In genomic region chr2:174248998-174249592, GRCh38 we compare ENCODE assay signal across 8 cellular contexts. TPM values are rescaled to one million over a fixed set of nuclear protein-coding genes. Genes with fewer than 3 reads are reported as not detected.
DNase-seq lines count a peak whose midpoint lies in the region; ATAC-seq and TF ChIP-seq lines count a peak whose summit lies in the region.

No MANE protein-coding gene starts in this region.

- no peak for ATAC-seq in natural killer cell
- no peak for ATAC-seq in GM18511 (IDR thresholded peaks at IDR 0.05; ENCODE audit: unreplicated experiment)

- no peaks in the 10 kb centered on the region for H3K9me2 ChIP-seq in Karpas-422 (replicated peaks; ENCODE audit: insufficient read depth, low read length)

- POLR2A ChIA-PET in BJ (lab: Charles Lee): no interaction called here

- peaks cover 19 to 23% of the 10 kb centered on the region in 2 donors for H3K4me1 Mint-ChIP-seq in natural killer cell

- H4K20me1 ChIP-seq in Karpas-422 (ENCODE audit: insufficient read depth, low read depth, low read length): no peaks in the 10 kb centered on the region

- H2AFZ ChIP-seq in Karpas-422 (ENCODE audit: low read length): peak overlapping the region; percentile 29; the same call in 1 of the 2 replicates

- peak overlapping the region; percentile 34 to 91 for H3K27ac Mint-ChIP-seq in natural killer cell

- H3K9ac ChIP-seq in Karpas-422 (ENCODE audit: low read length): peak overlapping the region; percentile 75

- H3K36me3 ChIP-seq in BJ (ENCODE audit: control insufficient read depth, insufficient read depth, low read length) (no peaks in the 10 kb centered on the region), Karpas-422 (ENCODE audit: insufficient read depth, low read length) (peaks cover 13% of the 10 kb centered on the region; the same call in 1 of the 2 replicates)

- H3K4me3 Mint-ChIP-seq in natural killer cell: peak overlapping the region; percentile 82

- H3K4me1 ChIP-seq in Karpas-422 (ENCODE audit: low read length): peaks cover 23% of the 10 kb centered on the region

- no peaks in the 10 kb centered on the region for H3K36me3 Mint-ChIP-seq in natural killer cell

- peak overlapping the region; percentile 75 for H3K4me2 ChIP-seq in Karpas-422 (ENCODE audit: low read depth, low read length, poor library complexity, severe bottlenecking)

- H3K4me3 ChIP-seq in BJ (ENCODE audit: low read depth, low read length): peak overlapping the region; percentile 72
- peak overlapping the region; percentile 91 for H3K4me3 ChIP-seq in Karpas-422 (ENCODE audit: low read length)
- H3K4me3 ChIP-seq in coronary artery: peak overlapping the region; percentile 89

- peaks cover 40% of the 10 kb centered on the region for H3K79me2 ChIP-seq in Karpas-422 (ENCODE audit: low read length)

- DNase-seq in BJ (ENCODE audit: low read depth) (no peak), Karpas-422 (no peak), coronary artery (ENCODE audit: low spot score) (no peak), natural killer cell (no peak), hypothalamus (lab: John Stamatoyannopoulos, UW) (no peak), CD1c-positive myeloid dendritic cell (ENCODE audit: extremely low spot score) (no peak)
- DNase-seq in activated CD4-positive, alpha-beta T cell treated with anti-CD3 and anti-CD28 coated beads, Interleukin-2, amount 50 U/mL, for 4 hours: no peak

- intact Hi-C loops in natural killer cell (cut with micrococcal nuclease): loop anchor here (1.0 kb wide), 3 partner anchors 92 to 286 kb away; partner anchors contain the start of gene SCRN3

- H3K9me3 Mint-ChIP-seq in natural killer cell: no peaks in the 10 kb centered on the region

- CTCF ChIA-PET in BJ (lab: Yijun Ruan, JAX): interaction anchor here (1.2 to 1.5 kb wide), 3 partner anchors 12 to 94 kb away, joined by 3 to 4 read pairs (median 4); no protein-coding TSS in a partner anchor

- TF ChIP-seq CTCF in BJ (IDR thresholded peaks at IDR 0.05; ENCODE audit: insufficient read depth, low read depth, low read length) (no peak), coronary artery (IDR thresholded peaks at IDR 0.05) (no peak), natural killer cell (IDR thresholded peaks at IDR 0.05) (no peak)

- H3K27me3 ChIP-seq in BJ (ENCODE audit: control insufficient read depth, insufficient read depth, low read length) (no peaks in the 10 kb centered on the region), Karpas-422 (ENCODE audit: low read length) (no peaks in the 10 kb centered on the region)

- no peaks in the 10 kb centered on the region for H3K9me3 ChIP-seq in Karpas-422 (ENCODE audit: low read length)

- no peak overlapping the region for H3K27ac ChIP-seq in Karpas-422 (ENCODE audit: low read length)
- peak overlapping the region; percentile 34 to 80 for H3K27ac ChIP-seq in coronary artery

- peaks cover 2 to 6% of the 10 kb centered on the region in 2 donors for H3K27me3 Mint-ChIP-seq in natural killer cell (ENCODE audit: low read depth in 2 of 2)

RNA-seq across cellular contexts. Expression of gene OLA1, which starts 0.8 kb away (rescaled TPM):
- polyA plus RNA-seq in BJ (2011; rRNA removed): 36.7 and 96.0 TPM in 2 replicates
- polyA minus RNA-seq in BJ (2011; rRNA and poly(A)+ RNA removed): 19.5 and 23.4 TPM in 2 replicates
- 126 and 134 TPM in 2 replicates for total RNA-seq in Karpas-422 (2014; rRNA removed; shearing (Covaris generic); ENCODE audit: low replicate concordance)
- total RNA-seq in natural killer cell: 10 to 100 TPM; 42.3 to 45.9 (median 43.9) TPM
